In the genomic region with DNA sequence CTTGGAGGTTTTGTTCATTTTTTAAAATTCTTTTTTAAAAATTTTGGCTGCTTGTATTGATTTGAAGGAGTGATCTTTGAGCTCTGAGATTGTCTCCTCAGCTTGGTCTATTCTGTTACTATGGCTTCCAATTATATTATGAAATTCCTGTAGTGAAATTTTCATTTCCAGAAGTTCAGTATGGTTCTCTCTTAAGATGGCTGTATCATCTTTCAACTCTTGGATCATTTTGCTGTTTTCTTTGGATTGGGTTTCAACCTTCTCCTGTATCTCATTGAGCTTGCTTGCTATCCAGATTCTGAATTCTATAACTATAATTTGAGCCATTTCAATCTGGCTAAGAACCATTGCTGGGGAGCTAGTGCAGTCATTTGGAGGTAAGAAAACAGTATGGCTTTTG, we compare ENCODE assay signal across 24 cellular contexts.
"Had no signal": no experiment of that assay in that cellular context is flagged by ENCODE, and none has a peak within 500 bp of the region (broad histone marks: within the 10 kb centered on the region; RNA-seq: fewer than 3 reads in every experiment).

No MANE protein-coding gene starts in this region.

- H3K27me3 Mint-ChIP-seq: naive B cell; natural killer cell treated with Interleukin-12 subunit alpha and Interleukin-12 subunit beta and Interleukin-15 and Interleukin-18, amount 100 ng/mL, for 72 hours; progenitor cell of endocrine pancreas; stimulated activated naive B cell treated with anti-CD40 and anti-IgM and Interleukin-4, amounts not matched to agents 10 μg/mL and 1 μg/mL and 100 μg/mL, for 72 hours; stimulated activated naive CD8-positive, alpha-beta T cell treated with anti-CD3 and anti-CD28 coated beads, Interleukin-15, Interleukin-2, amounts not matched to agents 100 ng/mL and 50 ng/mL, for 24 hours had no signal

- H3K36me3 ChIP-seq: lower lobe of right lung, neutrophil, right atrium auricular region, sigmoid colon, suprapubic skin, transverse colon, upper lobe of right lung, uterus had no signal

- H2AFZ ChIP-seq: parathyroid adenoma had no signal

- H3K27ac Mint-ChIP-seq: immature natural killer cell; natural killer cell treated with Interleukin-12 subunit alpha and Interleukin-12 subunit beta and Interleukin-15 and Interleukin-18, amount 100 ng/mL, for 72 hours; progenitor cell of endocrine pancreas; stimulated activated naive B cell treated with anti-CD40 and anti-IgM and Interleukin-4, amounts not matched to agents 10 μg/mL and 1 μg/mL and 100 μg/mL, for 72 hours; stimulated activated naive CD8-positive, alpha-beta T cell treated with anti-CD3 and anti-CD28 coated beads, Interleukin-15, Interleukin-2, amounts not matched to agents 100 ng/mL and 50 ng/mL, for 24 hours had no signal

- H3K9me3 Mint-ChIP-seq: neural crest cell had no signal

- H3K4me3 ChIP-seq: dorsolateral prefrontal cortex, lower lobe of right lung, right atrium auricular region, sigmoid colon, skin epidermis, suprapubic skin, transverse colon, upper lobe of right lung, uterus had no signal

- H3K4me1 Mint-ChIP-seq: immature natural killer cell, naive B cell, neural crest cell had no signal

- H3K4me3 Mint-ChIP-seq: immature natural killer cell; naive B cell; natural killer cell treated with Interleukin-12 subunit alpha and Interleukin-12 subunit beta and Interleukin-15 and Interleukin-18, amount 100 ng/mL, for 72 hours; neural crest cell; stimulated activated naive B cell treated with anti-CD40 and anti-IgM and Interleukin-4, amounts not matched to agents 10 μg/mL and 1 μg/mL and 100 μg/mL, for 72 hours; stimulated activated naive CD8-positive, alpha-beta T cell treated with anti-CD3 and anti-CD28 coated beads, Interleukin-15, Interleukin-2, amounts not matched to agents 100 ng/mL and 50 ng/mL, for 24 hours had no signal

- H3K36me3 Mint-ChIP-seq: immature natural killer cell; stimulated activated naive B cell treated with anti-CD40 and anti-IgM and Interleukin-4, amounts not matched to agents 10 μg/mL and 1 μg/mL and 100 μg/mL, for 72 hours had no signal

- H3K27me3 ChIP-seq: dorsolateral prefrontal cortex, neutrophil, right atrium auricular region, sigmoid colon, suprapubic skin, transverse colon, upper lobe of right lung, uterus had no signal

- H3K4me1 ChIP-seq: lower lobe of right lung, parathyroid adenoma, right atrium auricular region, sigmoid colon, suprapubic skin, transverse colon, upper lobe of right lung, uterus had no signal

- DNase-seq: cerebellar nuclear complex; dorsolateral prefrontal cortex; effector CD4-positive, alpha-beta T cell; hypothalamus; immature natural killer cell; left ventricle myocardium superior; lower lobe of right lung; naive B cell; sigmoid colon; stimulated activated CD4-positive, alpha-beta T cell treated with anti-CD3 and anti-CD28 coated beads, Interleukin-15, amount 100 ng/mL, for 24 hours; stimulated activated CD4-positive, alpha-beta T cell treated with anti-CD3 and anti-CD28 coated beads, Interleukin-2, amount 100 ng/mL, for 48 hours; stimulated activated naive B cell treated with anti-CD40 and anti-IgM and Interleukin-4, amounts not matched to agents 10 μg/mL and 1 μg/mL and 100 μg/mL, for 72 hours; transverse colon; upper lobe of right lung; uterus had no signal

- H3K79me2 ChIP-seq: parathyroid adenoma had no signal

- H3K9ac ChIP-seq: parathyroid adenoma had no signal

- H3K9me3 ChIP-seq: lower lobe of right lung, neutrophil, right atrium auricular region, sigmoid colon, suprapubic skin, transverse colon, upper lobe of right lung, uterus had no signal

- H3K27ac ChIP-seq: dorsolateral prefrontal cortex, lower lobe of right lung, neutrophil, parathyroid adenoma, right atrium auricular region, sigmoid colon, skin epidermis, suprapubic skin, transverse colon, upper lobe of right lung, uterus had no signal
